9 cellular contexts compared by ENCODE assay signal in the genomic region with DNA sequence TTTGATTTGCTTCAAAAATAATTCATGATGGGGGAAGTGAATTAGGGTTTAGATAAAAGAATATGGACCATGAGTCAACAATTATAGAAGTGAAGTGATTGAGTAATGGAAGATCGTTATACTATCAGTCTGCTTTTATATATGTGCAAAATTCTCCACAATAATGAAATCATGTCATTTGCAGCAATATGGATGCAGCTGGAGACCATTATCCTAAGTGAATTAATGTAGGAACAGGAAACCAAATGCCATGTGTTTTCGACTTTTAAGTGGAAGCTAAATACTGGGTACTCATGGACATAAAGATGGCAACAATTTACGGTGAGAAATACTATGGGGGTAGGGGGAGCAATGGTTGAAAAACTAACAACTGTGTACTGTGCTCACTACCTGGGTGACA.
"Had no signal": no experiment of that assay in that cellular context is flagged by ENCODE, and none has a peak within 500 bp of the region (broad histone marks: within the 10 kb centered on the region; RNA-seq: fewer than 3 reads in every experiment).

No MANE protein-coding gene starts in this region.

- DNase-seq: H9, HCEC 1CT, IMR-90, KG1 had no signal

- H2AFZ ChIP-seq: GM23338 had no signal

- H3K4me2 ChIP-seq: GM23338 had no signal

- H3K4me3 ChIP-seq: GM23338, K562 had no signal

- ATAC-seq: GM23338, K562 had no signal

- FAIRE-seq: H1, H54, HTR-8/SVneo, K562 had no signal
